In the genomic region with DNA sequence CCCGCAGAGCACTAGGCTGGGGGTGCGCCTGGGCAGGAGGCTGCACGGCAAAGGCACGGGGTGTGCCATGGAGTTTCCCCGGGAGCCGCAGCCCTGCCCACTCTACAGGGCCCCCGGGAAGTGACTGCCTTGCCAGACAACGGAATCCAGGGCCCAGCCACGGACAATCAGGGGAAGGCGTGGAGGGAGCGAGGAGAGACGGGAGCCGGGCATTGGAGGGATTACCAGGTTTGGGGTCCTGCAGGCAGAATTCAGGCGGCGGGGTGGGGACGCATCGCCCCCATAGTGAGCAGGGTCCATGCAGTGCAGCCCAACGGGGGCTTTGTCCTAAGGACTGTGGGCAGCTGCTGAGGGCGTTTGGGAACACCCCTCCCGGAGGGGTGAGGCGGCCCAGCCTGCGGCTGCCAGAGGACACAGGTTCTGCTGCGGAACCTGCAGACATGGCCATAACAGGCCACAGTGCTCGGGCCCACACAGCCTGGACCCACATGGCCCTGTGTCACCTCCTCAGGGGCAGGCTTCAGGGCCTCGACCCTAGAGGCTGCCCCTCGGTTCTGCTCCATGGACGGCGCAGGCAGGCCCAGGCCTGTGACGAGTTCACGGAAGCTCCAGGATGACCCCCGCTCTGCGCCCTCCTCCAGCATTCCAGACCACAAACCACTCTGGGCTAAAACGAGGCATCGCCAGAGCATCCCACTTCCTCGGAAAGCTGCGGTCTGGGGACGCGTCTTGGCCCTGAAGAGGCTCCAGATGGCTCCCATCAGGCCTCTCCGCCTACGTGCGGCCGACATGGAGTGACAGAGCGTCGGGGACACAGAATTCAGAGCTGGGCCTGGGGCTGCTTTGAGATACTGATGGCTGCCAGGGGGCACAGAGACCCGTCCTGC, we compare ENCODE assay signal across 2 cellular contexts.
TF ChIP-seq lines count a peak whose summit lies in the region.

No MANE protein-coding gene starts in this region.

TF ChIP-seq in liver, 16 proteins besides CTCF, POLR2A, EP300 and RAD21:
- TF ChIP-seq SP1 (IDR thresholded peaks at IDR 0.05) (peak; percentile 34), RXRA (IDR thresholded peaks at IDR 0.05) (peak; percentile 35 to 42), EGR1 (IDR thresholded peaks at IDR 0.05; ENCODE audit: low read depth in 2 of 2) (no peak), TAF1 (conservative IDR thresholded peaks at IDR 0.05) (no peak), HNF4A (conservative IDR thresholded peaks at IDR 0.05) (no peak), FOXA2 (IDR thresholded peaks at IDR 0.05) (no peak), GABPA (IDR thresholded peaks at IDR 0.05 in 1 of 2, conservative IDR thresholded peaks at IDR 0.05 in 1 of 2) (no peak), YY1 (IDR thresholded peaks at IDR 0.05) (no peak), NR2F2 (IDR thresholded peaks at IDR 0.05) (peak; percentile 73)
- TF ChIP-seq, protein P1, sequence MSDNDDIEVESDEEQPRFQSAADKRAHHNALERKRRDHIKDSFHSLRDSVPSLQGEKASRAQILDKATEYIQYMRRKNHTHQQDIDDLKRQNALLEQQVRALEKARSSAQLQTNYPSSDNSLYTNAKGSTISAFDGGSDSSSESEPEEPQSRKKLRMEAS (IDR thresholded peaks at IDR 0.05) = no peak
- TF ChIP-seq, protein P2, sequence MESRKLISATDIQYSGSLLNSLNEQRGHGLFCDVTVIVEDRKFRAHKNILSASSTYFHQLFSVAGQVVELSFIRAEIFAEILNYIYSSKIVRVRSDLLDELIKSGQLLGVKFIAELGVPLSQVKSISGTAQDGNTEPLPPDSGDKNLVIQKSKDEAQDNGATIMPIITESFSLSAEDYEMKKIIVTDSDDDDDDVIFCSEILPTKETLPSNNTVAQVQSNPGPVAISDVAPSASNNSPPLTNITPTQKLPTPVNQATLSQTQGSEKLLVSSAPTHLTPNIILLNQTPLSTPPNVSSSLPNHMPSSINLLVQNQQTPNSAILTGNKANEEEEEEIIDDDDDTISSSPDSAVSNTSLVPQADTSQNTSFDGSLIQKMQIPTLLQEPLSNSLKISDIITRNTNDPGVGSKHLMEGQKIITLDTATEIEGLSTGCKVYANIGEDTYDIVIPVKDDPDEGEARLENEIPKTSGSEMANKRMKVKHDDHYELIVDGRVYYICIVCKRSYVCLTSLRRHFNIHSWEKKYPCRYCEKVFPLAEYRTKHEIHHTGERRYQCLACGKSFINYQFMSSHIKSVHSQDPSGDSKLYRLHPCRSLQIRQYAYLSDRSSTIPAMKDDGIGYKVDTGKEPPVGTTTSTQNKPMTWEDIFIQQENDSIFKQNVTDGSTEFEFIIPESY (IDR thresholded peaks at IDR 0.05) = no peak
- TF ChIP-seq, protein P3, sequence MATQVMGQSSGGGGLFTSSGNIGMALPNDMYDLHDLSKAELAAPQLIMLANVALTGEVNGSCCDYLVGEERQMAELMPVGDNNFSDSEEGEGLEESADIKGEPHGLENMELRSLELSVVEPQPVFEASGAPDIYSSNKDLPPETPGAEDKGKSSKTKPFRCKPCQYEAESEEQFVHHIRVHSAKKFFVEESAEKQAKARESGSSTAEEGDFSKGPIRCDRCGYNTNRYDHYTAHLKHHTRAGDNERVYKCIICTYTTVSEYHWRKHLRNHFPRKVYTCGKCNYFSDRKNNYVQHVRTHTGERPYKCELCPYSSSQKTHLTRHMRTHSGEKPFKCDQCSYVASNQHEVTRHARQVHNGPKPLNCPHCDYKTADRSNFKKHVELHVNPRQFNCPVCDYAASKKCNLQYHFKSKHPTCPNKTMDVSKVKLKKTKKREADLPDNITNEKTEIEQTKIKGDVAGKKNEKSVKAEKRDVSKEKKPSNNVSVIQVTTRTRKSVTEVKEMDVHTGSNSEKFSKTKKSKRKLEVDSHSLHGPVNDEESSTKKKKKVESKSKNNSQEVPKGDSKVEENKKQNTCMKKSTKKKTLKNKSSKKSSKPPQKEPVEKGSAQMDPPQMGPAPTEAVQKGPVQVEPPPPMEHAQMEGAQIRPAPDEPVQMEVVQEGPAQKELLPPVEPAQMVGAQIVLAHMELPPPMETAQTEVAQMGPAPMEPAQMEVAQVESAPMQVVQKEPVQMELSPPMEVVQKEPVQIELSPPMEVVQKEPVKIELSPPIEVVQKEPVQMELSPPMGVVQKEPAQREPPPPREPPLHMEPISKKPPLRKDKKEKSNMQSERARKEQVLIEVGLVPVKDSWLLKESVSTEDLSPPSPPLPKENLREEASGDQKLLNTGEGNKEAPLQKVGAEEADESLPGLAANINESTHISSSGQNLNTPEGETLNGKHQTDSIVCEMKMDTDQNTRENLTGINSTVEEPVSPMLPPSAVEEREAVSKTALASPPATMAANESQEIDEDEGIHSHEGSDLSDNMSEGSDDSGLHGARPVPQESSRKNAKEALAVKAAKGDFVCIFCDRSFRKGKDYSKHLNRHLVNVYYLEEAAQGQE (IDR thresholded peaks at IDR 0.05) = peak; percentile 70
TF ChIP-seq in liver: peak in this region for 4.

TF ChIP-seq in HepG2, 621 proteins besides CTCF, POLR2A, EP300 and RAD21:
- no peak for TF ChIP-seq ZNF589 (CRISPR knock-in tag; conservative IDR thresholded peaks at IDR 0.05)
- no peak for TF ChIP-seq CEBPG (CRISPR knock-in tag; IDR thresholded peaks at IDR 0.05)
- no peak for TF ChIP-seq ELF1 (CRISPR knock-in tag; IDR thresholded peaks at IDR 0.05)
- TF ChIP-seq ZNF644 (CRISPR knock-in tag; IDR thresholded peaks at IDR 0.05; ENCODE audit: low read depth) = no peak
- no peak for TF ChIP-seq TEAD3 (CRISPR knock-in tag; optimal IDR thresholded peaks at IDR 0.05; ENCODE audit: borderline replicate concordance)
TF ChIP-seq in HepG2: peak in this region for 0.
